In genomic region chr17:21085277-21085676, GRCh38 we compare ENCODE assay signal across 5 cellular contexts. TPM values are rescaled to one million over a fixed set of nuclear protein-coding genes. Genes with fewer than 3 reads are reported as not detected.
DNase-seq lines count a peak whose midpoint lies in the region; ATAC-seq, FAIRE-seq and TF ChIP-seq lines count a peak whose summit lies in the region.
"Not testable (repeated sequence)": the region's sequence is repeated elsewhere in the genome, so short reads cannot be mapped to it uniquely, and the experiment has no call there.

No MANE protein-coding gene starts in this region.

- H3K4me1 Mint-ChIP-seq in WTC11: not testable (repeated sequence)

- not testable (repeated sequence) for H3K36me3 ChIP-seq in DOHH2 (ENCODE audit: control insufficient read depth, low read length); K562 (ENCODE audit: control insufficient read depth, insufficient read depth, low read length); HepG2 (replicated peaks in 1 of 2; ENCODE audit: control insufficient read depth in 1 of 2, insufficient read depth in 2 of 2, low read length in 2 of 2); testis (ENCODE audit: low read depth, missing control alignments)

- peaks cover 28% of the 10 kb centered on the region for H3K9me3 Mint-ChIP-seq in WTC11

- intact Hi-C loops in K562 (cut with micrococcal nuclease); HepG2 (cut with micrococcal nuclease; ENCODE audit: unreplicated experiment); testis (cut with DNase I; ENCODE audit: low total_unique reads): not testable (repeated sequence)

- POLR2A ChIA-PET in WTC11 (lab: Charles Lee); HepG2 (lab: Yijun Ruan, JAX): not testable (repeated sequence)
- POLR2A ChIA-PET in K562 (lab: Yijun Ruan, JAX): interaction anchor here (1.0 to 1.1 kb wide), 2 partner anchors 10 to 14 kb away, joined by 3 read pairs; no protein-coding TSS in a partner anchor

- H3K4me3 ChIP-seq in DOHH2 (ENCODE audit: low read length) (peak overlapping the region; percentile 45; the same call in 1 of the 2 replicates), testis (peak overlapping the region; percentile 27 to 43)
- H3K4me3 ChIP-seq in K562; HepG2 (replicated peaks in 1 of 3; ENCODE audit: insufficient read depth in 1 of 3, low read depth in 2 of 3, low read length in 3 of 3): not testable (repeated sequence)

- H3K27me3 Mint-ChIP-seq in WTC11 (ENCODE audit: low read depth): not testable (repeated sequence)

- not testable (repeated sequence) for H4K20me1 ChIP-seq in DOHH2 (ENCODE audit: control insufficient read depth, insufficient read depth, low read depth, low read length); K562 (replicated peaks; ENCODE audit: control insufficient read depth, insufficient read depth, low read length); HepG2 (ENCODE audit: insufficient read depth, low read length)

- H3F3A ChIP-seq in DOHH2 (ENCODE audit: control insufficient read depth, insufficient read depth): not testable (repeated sequence)

- not testable (repeated sequence) for H3K9me1 ChIP-seq in K562 (ENCODE audit: control insufficient read depth, insufficient read depth, low read length)

- H3K9ac ChIP-seq in K562 (ENCODE audit: insufficient read depth in 1 of 2, low read depth in 2 of 2, low read length in 2 of 2); HepG2 (ENCODE audit: insufficient read depth, low read depth, low read length): not testable (repeated sequence)

- H3K27me3 ChIP-seq in DOHH2 (ENCODE audit: control insufficient read depth, low read length); K562 (ENCODE audit: control insufficient read depth in 2 of 2, insufficient read depth in 2 of 2, low read length in 2 of 2); testis: not testable (repeated sequence)
- peaks cover 0 to 11% of the 10 kb centered on the region in 2 experiments; a peak in 2 of 5 replicates for H3K27me3 ChIP-seq in HepG2 (ENCODE audit: control insufficient read depth in 1 of 2, insufficient read depth in 2 of 2, low read length in 2 of 2)

- TF ChIP-seq EP300 in K562 (IDR thresholded peaks at IDR 0.05; ENCODE audit: low read length); HepG2 (IDR thresholded peaks at IDR 0.05; ENCODE audit: low read depth in 2 of 2, low read length in 2 of 2); HepG2 (CRISPR knock-in tag; IDR thresholded peaks at IDR 0.05; ENCODE audit: borderline replicate concordance): not testable (repeated sequence)

- FAIRE-seq in K562 (lab: Jason Lieb, UNC); HepG2 (lab: Jason Lieb, UNC): not testable (repeated sequence)

- 14% methylated on average over 1 of the region's 1 CpG for whole genome bisulfite sequencing in K562 (ENCODE audit: insufficient coverage, low coverage, missing lambda C conversion rate)
- 0% methylated on average over 1 of the region's 1 CpG for WGBS in HepG2 (ENCODE audit: low lambda C conversion rate)
- WGBS in testis, 2 donors: 69 to 82% methylated on average over 1 of the region's 1 CpG

- BruUV-seq in K562 (replicated peaks; lab: Mats Ljungman, UMichigan); HepG2 (replicated peaks; lab: Mats Ljungman, UMichigan): not testable (repeated sequence)

- not testable (repeated sequence) for TF ChIP-seq RAD21 in K562 (CRISPR knock-in tag; conservative IDR thresholded peaks at IDR 0.05 in 1 of 2, IDR thresholded peaks at IDR 0.05 in 1 of 2); HepG2 (CRISPR knock-in tag; IDR thresholded peaks at IDR 0.05)

- H3K79me2 ChIP-seq in DOHH2 (ENCODE audit: control insufficient read depth, low read length); K562 (ENCODE audit: control insufficient read depth, insufficient read depth, low read length); HepG2 (ENCODE audit: insufficient read depth, low read length): not testable (repeated sequence)

- TF ChIP-seq CTCF in DOHH2 (IDR thresholded peaks at IDR 0.05; ENCODE audit: low read depth, low read length, poor library complexity, severe bottlenecking); WTC11 (IDR thresholded peaks at IDR 0.05); K562 (IDR thresholded peaks at IDR 0.05 in 2 of 3, conservative IDR thresholded peaks at IDR 0.05 in 1 of 3; ENCODE audit: insufficient read depth in 2 of 3, low read depth in 1 of 3, low read length in 3 of 3); HepG2 (CRISPR knock-in tag; IDR thresholded peaks at IDR 0.05); testis (IDR thresholded peaks at IDR 0.05): not testable (repeated sequence)

- in situ Hi-C loops in K562 (cut with MboI); HepG2 (cut with HindIII; ENCODE audit: extremely low pct_ligation_motif_present, low pct_unique_long_range_greater_than_20kb): not testable (repeated sequence)

- H3K9me2 ChIP-seq in DOHH2 (replicated peaks; ENCODE audit: control insufficient read depth, low read length): not testable (repeated sequence)

- peaks cover 19% of the 10 kb centered on the region for H3K36me3 Mint-ChIP-seq in WTC11

- H3K27ac Mint-ChIP-seq in WTC11: not testable (repeated sequence)

- H3K27ac ChIP-seq in DOHH2 (ENCODE audit: low read depth, low read length); K562 (ENCODE audit: extremely low read depth, low read depth, low read length); HepG2 (ENCODE audit: extremely low read length, insufficient read depth, low read length); testis: not testable (repeated sequence)

- not testable (repeated sequence) for H3K4me3 Mint-ChIP-seq in WTC11

- not testable (repeated sequence) for ATAC-seq in WTC11, K562, HepG2

- H3K9me3 ChIP-seq in DOHH2 (ENCODE audit: control insufficient read depth, insufficient read depth, low read length); K562 (replicated peaks; ENCODE audit: control insufficient read depth, insufficient read depth, low read depth, low read length); HepG2 (ENCODE audit: low read length); testis: not testable (repeated sequence)

- TF ChIP-seq POLR2A in K562 (conservative IDR thresholded peaks at IDR 0.05); HepG2 (IDR thresholded peaks at IDR 0.05; ENCODE audit: insufficient read depth in 1 of 2, low read depth in 2 of 2, low read length in 2 of 2); testis (IDR thresholded peaks at IDR 0.05): not testable (repeated sequence)

- H2AFZ ChIP-seq in K562 (ENCODE audit: low read depth, low read length); HepG2 (ENCODE audit: low read length): not testable (repeated sequence)

- H3K4me2 ChIP-seq in DOHH2 (ENCODE audit: low read length): peak overlapping the region; percentile 43
- not testable (repeated sequence) for H3K4me2 ChIP-seq in K562 (ENCODE audit: insufficient read depth, low read length); HepG2 (ENCODE audit: low read depth, low read length)

- peaks cover 37% of the 10 kb centered on the region for H3K4me1 ChIP-seq in DOHH2 (ENCODE audit: control insufficient read depth, low read length)
- not testable (repeated sequence) for H3K4me1 ChIP-seq in K562 (replicated peaks in 1 of 2; ENCODE audit: control insufficient read depth in 2 of 2, insufficient read depth in 2 of 2, low read length in 2 of 2); HepG2 (ENCODE audit: insufficient read depth, low read length); testis

- CTCF ChIA-PET in WTC11 (lab: Charles Lee): interaction anchor here (0.6 to 1.0 kb wide), 4 partner anchors 14 to 191 kb away, joined by 3 to 4 read pairs (median 3); partner anchors contain the start of gene USP22
- CTCF ChIA-PET in K562 (lab: Yijun Ruan, JAX; ENCODE audit: low intra/inter-chr PET ratio); HepG2 (lab: Yijun Ruan, JAX; ENCODE audit: low intra/inter-chr PET ratio, low total read pairs): not testable (repeated sequence)

- not testable (repeated sequence) for DNase-seq in WTC11 (ENCODE audit: low spot score); K562 (ENCODE audit: extremely low read depth in 1 of 4, low spot score in 3 of 4); HepG2 (ENCODE audit: low spot score); testis

RNA-seq across cellular contexts. Expression of gene DHRS7B, which starts 41.5 kb away (rescaled TPM):
- total RNA-seq in WTC11 (2021) (13.5 to 16.6 TPM (median 15.6 TPM) in 3 replicates), K562 (2014; rRNA removed) (8.9 and 17.2 TPM in 2 replicates), K562 (2014; rRNA removed; fragmentation: Illumina TruSeq; extraction: Trizol) (14.8 and 15.6 TPM in 2 replicates), K562 (2015; rRNA removed; fragmentation: Illumina TruSeq; extraction: Trizol) (12.6 and 13.4 TPM in 2 replicates), K562 (2021) (12.5 and 13.8 TPM in 2 replicates), HepG2 (2016; rRNA removed; fragmentation: Illumina TruSeq; extraction: Trizol) (24.3 and 35.8 TPM in 2 replicates), testis (10 to 100 TPM; 39.0 to 53.6 TPM)
- 27.5 and 29.2 TPM in 2 replicates for total RNA-seq in K562 (2011; cell fraction: chromatin; rRNA removed; ENCODE audit: low replicate concordance)
- 43.5 and 55.5 TPM in 2 replicates for total RNA-seq in K562 (2011; cell fraction: nucleolus; rRNA removed)
- 44.0 and 46.1 TPM in 2 replicates for total RNA-seq in K562 (2011; cell fraction: nucleoplasm; rRNA removed)
- polyA plus RNA-seq in K562 (2011; rRNA removed) (18.7 and 18.8 TPM in 2 replicates), K562 (2014; fragmentation: Illumina TruSeq; extraction: Trizol) (8.0 and 12.8 TPM in 2 replicates), K562 (2014; fragmentation: Nextera tagmentation; extraction: Ambion mirVana) (10 to 100 TPM; 23.5 to 30.7 TPM), K562 (2014; rRNA removed) (16.6 and 24.5 TPM in 2 replicates), HepG2 (2011; rRNA removed) (20.0 TPM in 2 replicates), testis (ENCODE audit: insufficient read depth, low read depth, low replicate concordance) (81.7 TPM)
- polyA plus RNA-seq in K562 (2011; cell fraction: cytosol; rRNA removed): 27.0 and 31.9 TPM in 2 replicates
- 15.1 and 17.0 TPM in 2 replicates for polyA plus RNA-seq in K562 (2011; cell fraction: nucleus; rRNA removed)
- polyA plus RNA-seq in K562 (2012): 16.3 and 20.0 TPM in 2 replicates
- polyA minus RNA-seq in K562 (2011; rRNA and poly(A)+ RNA removed): 22.6 and 25.5 TPM in 2 replicates
- polyA minus RNA-seq in K562 (2011; cell fraction: cytosol; rRNA and poly(A)+ RNA removed): 8.7 and 13.3 TPM in 2 replicates
- 9.4 and 14.2 TPM in 2 replicates for polyA minus RNA-seq in K562 (2011; cell fraction: nucleus; rRNA and poly(A)+ RNA removed)
- total RNA-seq in HepG2 (2016; cell fraction: cytosol; rRNA removed; fragmentation: Illumina TruSeq; extraction: Trizol; ENCODE audit: low read depth): 7.6 and 9.8 TPM in 2 replicates
- total RNA-seq in HepG2 (2016; cell fraction: insoluble cytoplasmic fraction; rRNA removed; fragmentation: Illumina TruSeq; extraction: Trizol): 24.4 and 36.0 TPM in 2 replicates
- 13.4 and 15.9 TPM in 2 replicates for total RNA-seq in HepG2 (2016; cell fraction: membrane; rRNA removed; fragmentation: Illumina TruSeq; extraction: Trizol)
- total RNA-seq in HepG2 (2016; cell fraction: nucleus; rRNA removed; fragmentation: Illumina TruSeq; extraction: Trizol): 20.1 and 30.9 TPM in 2 replicates
- 29.5 and 34.2 TPM in 2 replicates for polyA plus RNA-seq in HepG2 (2011; cell fraction: cytosol; rRNA removed)
- 11.5 and 13.2 TPM in 2 replicates for polyA plus RNA-seq in HepG2 (2011; cell fraction: nucleus; rRNA removed)
- 14.5 and 16.7 TPM in 2 replicates for polyA plus RNA-seq in HepG2 (2012)
- polyA plus RNA-seq in HepG2 (2016; cell fraction: cytosol; fragmentation: Illumina TruSeq; extraction: Trizol; ENCODE audit: low read depth): 6.8 and 7.5 TPM in 2 replicates
- polyA plus RNA-seq in HepG2 (2016; cell fraction: insoluble cytoplasmic fraction; fragmentation: Illumina TruSeq; extraction: Trizol; ENCODE audit: low read depth): 15.5 and 21.7 TPM in 2 replicates
- 9.3 and 10.7 TPM in 2 replicates for polyA plus RNA-seq in HepG2 (2016; cell fraction: membrane; fragmentation: Illumina TruSeq; extraction: Trizol; ENCODE audit: low read depth)
- 32.6 and 37.8 TPM in 2 replicates for polyA plus RNA-seq in HepG2 (2016; cell fraction: nucleus; fragmentation: Illumina TruSeq; extraction: Trizol; ENCODE audit: insufficient read depth, low read depth)
- 57.3 and 60.6 TPM in 2 replicates for polyA minus RNA-seq in HepG2 (2011; rRNA and poly(A)+ RNA removed; ENCODE audit: low replicate concordance)
- polyA minus RNA-seq in HepG2 (2011; cell fraction: cytosol; rRNA and poly(A)+ RNA removed): 9.6 and 11.4 TPM in 2 replicates
- 9.2 and 9.7 TPM in 2 replicates for polyA minus RNA-seq in HepG2 (2011; cell fraction: nucleus; rRNA and poly(A)+ RNA removed)

RNA-seq across cellular contexts. Expression of gene USP22, which starts 42.5 kb away (rescaled TPM):
- total RNA-seq in WTC11 (2021) (278 to 289 TPM (median 281 TPM) in 3 replicates), K562 (2014; rRNA removed) (54.3 and 71.1 TPM in 2 replicates), K562 (2014; rRNA removed; fragmentation: Illumina TruSeq; extraction: Trizol) (59.6 and 61.6 TPM in 2 replicates), K562 (2015; rRNA removed; fragmentation: Illumina TruSeq; extraction: Trizol) (56.2 and 58.9 TPM in 2 replicates), K562 (2021) (105 and 113 TPM in 2 replicates), HepG2 (2016; rRNA removed; fragmentation: Illumina TruSeq; extraction: Trizol) (130 and 131 TPM in 2 replicates), testis (100 to 1,000 TPM; 161 to 216 TPM)
- 184 and 279 TPM in 2 replicates for total RNA-seq in K562 (2011; cell fraction: chromatin; rRNA removed; ENCODE audit: low replicate concordance)
- total RNA-seq in K562 (2011; cell fraction: nucleolus; rRNA removed): 118 and 126 TPM in 2 replicates
- total RNA-seq in K562 (2011; cell fraction: nucleoplasm; rRNA removed): 105 and 120 TPM in 2 replicates
- polyA plus RNA-seq in K562 (2011; rRNA removed) (79.9 and 93.3 TPM in 2 replicates), K562 (2014; fragmentation: Illumina TruSeq; extraction: Trizol) (77.5 and 91.3 TPM in 2 replicates), K562 (2014; fragmentation: Nextera tagmentation; extraction: Ambion mirVana) (1 to 10 TPM; 6.5 to 7.5 TPM), K562 (2014; rRNA removed) (46.4 and 51.6 TPM in 2 replicates), HepG2 (2011; rRNA removed) (98.0 and 124 TPM in 2 replicates), testis (ENCODE audit: insufficient read depth, low read depth, low replicate concordance) (96.3 TPM)
- 50.7 and 75.4 TPM in 2 replicates for polyA plus RNA-seq in K562 (2011; cell fraction: cytosol; rRNA removed)
- polyA plus RNA-seq in K562 (2011; cell fraction: nucleus; rRNA removed): 89.8 and 116 TPM in 2 replicates
- polyA plus RNA-seq in K562 (2012): 70.3 and 91.2 TPM in 2 replicates
- polyA minus RNA-seq in K562 (2011; rRNA and poly(A)+ RNA removed): 158 and 167 TPM in 2 replicates
- polyA minus RNA-seq in K562 (2011; cell fraction: cytosol; rRNA and poly(A)+ RNA removed): 74.7 and 128 TPM in 2 replicates
- 43.2 and 82.8 TPM in 2 replicates for polyA minus RNA-seq in K562 (2011; cell fraction: nucleus; rRNA and poly(A)+ RNA removed)
- 17.2 and 17.3 TPM in 2 replicates for total RNA-seq in HepG2 (2016; cell fraction: cytosol; rRNA removed; fragmentation: Illumina TruSeq; extraction: Trizol; ENCODE audit: low read depth)
- 119 and 130 TPM in 2 replicates for total RNA-seq in HepG2 (2016; cell fraction: insoluble cytoplasmic fraction; rRNA removed; fragmentation: Illumina TruSeq; extraction: Trizol)
- total RNA-seq in HepG2 (2016; cell fraction: membrane; rRNA removed; fragmentation: Illumina TruSeq; extraction: Trizol): 54.1 and 54.4 TPM in 2 replicates
- total RNA-seq in HepG2 (2016; cell fraction: nucleus; rRNA removed; fragmentation: Illumina TruSeq; extraction: Trizol): 79.5 and 96.3 TPM in 2 replicates
- polyA plus RNA-seq in HepG2 (2011; cell fraction: cytosol; rRNA removed): 56.8 and 60.3 TPM in 2 replicates
- polyA plus RNA-seq in HepG2 (2011; cell fraction: nucleus; rRNA removed): 126 and 139 TPM in 2 replicates
- 65.0 and 69.3 TPM in 2 replicates for polyA plus RNA-seq in HepG2 (2012)
- 4.2 and 4.5 TPM in 2 replicates for polyA plus RNA-seq in HepG2 (2016; cell fraction: cytosol; fragmentation: Illumina TruSeq; extraction: Trizol; ENCODE audit: low read depth)
- polyA plus RNA-seq in HepG2 (2016; cell fraction: insoluble cytoplasmic fraction; fragmentation: Illumina TruSeq; extraction: Trizol; ENCODE audit: low read depth): 65.3 and 91.2 TPM in 2 replicates
- 18.3 and 19.5 TPM in 2 replicates for polyA plus RNA-seq in HepG2 (2016; cell fraction: membrane; fragmentation: Illumina TruSeq; extraction: Trizol; ENCODE audit: low read depth)
- 101 and 103 TPM in 2 replicates for polyA plus RNA-seq in HepG2 (2016; cell fraction: nucleus; fragmentation: Illumina TruSeq; extraction: Trizol; ENCODE audit: insufficient read depth, low read depth)
- polyA minus RNA-seq in HepG2 (2011; rRNA and poly(A)+ RNA removed; ENCODE audit: low replicate concordance): 337 and 421 TPM in 2 replicates
- 104 and 120 TPM in 2 replicates for polyA minus RNA-seq in HepG2 (2011; cell fraction: cytosol; rRNA and poly(A)+ RNA removed)
- 71.7 and 94.2 TPM in 2 replicates for polyA minus RNA-seq in HepG2 (2011; cell fraction: nucleus; rRNA and poly(A)+ RNA removed)
